22 cellular contexts compared by ENCODE assay signal in genomic region chr11:10518891-10519290, GRCh38. TPM values are rescaled to one million over a fixed set of nuclear protein-coding genes. Genes with fewer than 3 reads are reported as not detected.
"Had no signal": no experiment of that assay in that cellular context is flagged by ENCODE, and none has a peak within 500 bp of the region (broad histone marks: within the 10 kb centered on the region; RNA-seq: fewer than 3 reads in every experiment).

No MANE protein-coding gene starts in this region.

- ATAC-seq: activated T-cell treated with anti-CD3 and anti-CD28 coated beads, Interleukin-2, amount 50 U/mL, for 72 hours; effector memory CD8-positive, alpha-beta T cell; stimulated activated naive CD8-positive, alpha-beta T cell treated with anti-CD3 and anti-CD28 coated beads, Interleukin-15, Interleukin-2, amounts not matched to agents 100 U/mL and 50 U/mL, for 24 hours had no signal

- DNase-seq: activated CD4-positive, alpha-beta T cell treated with anti-CD3 and anti-CD28 coated beads for 1 hour; activated effector memory CD4-positive, alpha-beta T cell treated with anti-CD3 and anti-CD28 coated beads, Interleukin-2, amount 50 U/mL, for 16 hours; activated T-cell treated with anti-CD3 and anti-CD28 coated beads, Interleukin-2, amount 50 U/mL, for 72 hours; dermis blood vessel endothelial cell; effector memory CD8-positive, alpha-beta T cell; foreskin fibroblast; glutamatergic neuron; kidney; left ventricle myocardium inferior; stimulated activated CD4-positive, alpha-beta T cell treated with anti-CD3 and anti-CD28 coated beads, Interleukin-2, amount 100 ng/mL, for 24 hours; stimulated activated naive CD8-positive, alpha-beta T cell treated with anti-CD3 and anti-CD28 coated beads, Interleukin-15, Interleukin-2, amounts not matched to agents 100 U/mL and 50 U/mL, for 24 hours; SW 1271; upper lobe of left lung; WERI-Rb-1 had no signal

- H3K4me3 Mint-ChIP-seq: activated naive CD4-positive, alpha-beta T cell treated with anti-CD3 and anti-CD28 coated beads, Interleukin-2, amount 50 U/mL, for 24 hours; activated T-cell treated with anti-CD3 and anti-CD28 coated beads, Interleukin-2, amount 50 U/mL, for 72 hours; effector memory CD8-positive, alpha-beta T cell; neural crest cell had no signal

- H3K27ac Mint-ChIP-seq: activated naive CD4-positive, alpha-beta T cell treated with anti-CD3 and anti-CD28 coated beads, Interleukin-2, amount 50 U/mL, for 24 hours; activated T-cell treated with anti-CD3 and anti-CD28 coated beads, Interleukin-2, amount 50 U/mL, for 72 hours; effector memory CD8-positive, alpha-beta T cell had no signal

- H3K27me3 Mint-ChIP-seq: activated naive CD4-positive, alpha-beta T cell treated with anti-CD3 and anti-CD28 coated beads, Interleukin-2, amount 50 U/mL, for 24 hours; effector memory CD8-positive, alpha-beta T cell had no signal

- H3K9me3 Mint-ChIP-seq: activated naive CD4-positive, alpha-beta T cell treated with anti-CD3 and anti-CD28 coated beads, Interleukin-2, amount 50 U/mL, for 24 hours; activated T-cell treated with anti-CD3 and anti-CD28 coated beads, Interleukin-2, amount 50 U/mL, for 72 hours; effector memory CD8-positive, alpha-beta T cell; neural crest cell had no signal

- H3K27ac ChIP-seq: left ventricle myocardium inferior, prostate gland, right atrium auricular region, upper lobe of left lung, WERI-Rb-1 had no signal

RNA-seq across cellular contexts. Expression of gene LYVE1, which starts 49.6 kb away (rescaled TPM):
- total RNA-seq: activated CD8-positive, alpha-beta memory T cell treated with anti-CD3 and anti-CD28 coated beads for 36 hours; activated T-cell treated with anti-CD3 and anti-CD28 coated beads, Interleukin-2, amount 50 U/mL, for 72 hours; bronchial epithelial cell; osteoblast; T-helper 2 cell treated with Interferon-gamma antibody and Interleukin-4, amounts not matched to agents 100 ng/mL and 5 ng/mL, for 36 hours had no signal
